ENCODE assay signal across 8 cellular contexts in genomic region chr5:179698935-179699639, GRCh38. TPM values are rescaled to one million over a fixed set of nuclear protein-coding genes. Genes with fewer than 3 reads are reported as not detected.
DNase-seq lines count a peak whose midpoint lies in the region; ATAC-seq and TF ChIP-seq lines count a peak whose summit lies in the region.

Gene CANX, plus strand, starts transcription at chr5:179698967. Its CDS starts 6,715 bp downstream, at chr5:179705682.

- ATAC-seq in HG02798 (IDR thresholded peaks at IDR 0.05; ENCODE audit: poor library complexity, unreplicated experiment), result peak; percentile 9
- ATAC-seq in activated T-cell treated with anti-CD3 and anti-CD28 coated beads, Interleukin-2, amount 50 U/mL, for 72 hours (replicated peaks in 1 of 2), result no peak

- TF ChIP-seq POLR2A in prostate gland (IDR thresholded peaks at IDR 0.05), result peak; percentile 92

- peaks cover 9% of the 10 kb centered on the region for H3K4me1 ChIP-seq in cardiac muscle cell (ENCODE audit: low read depth)
- no peaks in the 10 kb centered on the region for H3K4me1 ChIP-seq in prostate gland (replicated peaks)

- TF ChIP-seq CTCF in GM12865 (IDR thresholded peaks at IDR 0.05; ENCODE audit: insufficient read depth, low read depth, low read length, missing control alignments), result no peak
- TF ChIP-seq CTCF in cardiac muscle cell (IDR thresholded peaks at IDR 0.05; ENCODE audit: low read depth, low read length), result no peak
- no peak for TF ChIP-seq CTCF in prostate gland (IDR thresholded peaks at IDR 0.05)

- DNase-seq in GM12865 (ENCODE audit: low read depth) (no peak), cardiac muscle cell (ENCODE audit: low read depth in 1 of 2, low spot score in 1 of 2) (no peak), prostate gland (ENCODE audit: low spot score) (no peak), DMS153 treated with DMSO at 0.1 percent for 48 hours (lab: John Stamatoyannopoulos, UW; ENCODE audit: unreplicated experiment) (no peak), NCI-H1694 (lab: John Stamatoyannopoulos, UW) (no peak)
- no peak for DNase-seq in activated T-cell treated with anti-CD3 and anti-CD28 coated beads, Interleukin-2, amount 50 U/mL, for 72 hours
- no peak for DNase-seq in effector CD8-positive, alpha-beta T cell (lab: John Stamatoyannopoulos, UW)

- peaks cover 49% of the 10 kb centered on the region for H3K4me1 Mint-ChIP-seq in activated T-cell treated with anti-CD3 and anti-CD28 coated beads, Interleukin-2, amount 50 U/mL, for 72 hours (ENCODE audit: low read depth)

- WGBS in prostate gland, result under 1% methylated on average over 59 of the region's 59 CpGs

- peaks cover 19 to 29% of the 10 kb centered on the region in 2 donors for H3K36me3 Mint-ChIP-seq in activated T-cell treated with anti-CD3 and anti-CD28 coated beads, Interleukin-2, amount 50 U/mL, for 72 hours (ENCODE audit: insufficient read depth in 2 of 2)

- intact Hi-C loops in prostate gland (cut with DNase I), result loop anchor here (2.0 to 5.0 kb wide), 3 partner anchors 20 to 123 kb away; partner anchors contain the start of genes MAML1 and SQSTM1

- H3K4me3 ChIP-seq in GM12865 (ENCODE audit: low read depth, low read length) (peak within 1 kb of the TSS; percentile 77), cardiac muscle cell (peak within 1 kb of the TSS; percentile 91), prostate gland (peak within 1 kb of the TSS; percentile 77 to 98)

- peak within 1 kb of the TSS; percentile 89 to 100 for H3K4me3 Mint-ChIP-seq in activated T-cell treated with anti-CD3 and anti-CD28 coated beads, Interleukin-2, amount 50 U/mL, for 72 hours

- H3K27ac ChIP-seq in cardiac muscle cell (peak within 1 kb of the TSS; percentile 100), prostate gland (peak within 1 kb of the TSS; percentile 91 to 95)

- H3K27me3 ChIP-seq in cardiac muscle cell (no peaks in the 10 kb centered on the region), prostate gland (replicated peaks; ENCODE audit: insufficient read depth) (no peaks in the 10 kb centered on the region)

- H3K9me3 Mint-ChIP-seq in activated T-cell treated with anti-CD3 and anti-CD28 coated beads, Interleukin-2, amount 50 U/mL, for 72 hours, result no peaks in the 10 kb centered on the region

- no peaks in the 10 kb centered on the region for H3K27me3 Mint-ChIP-seq in activated T-cell treated with anti-CD3 and anti-CD28 coated beads, Interleukin-2, amount 50 U/mL, for 72 hours (ENCODE audit: low read depth)

- H3K36me3 ChIP-seq in cardiac muscle cell, result peaks cover 2% of the 10 kb centered on the region
- H3K36me3 ChIP-seq in prostate gland, result no peaks in the 10 kb centered on the region

- no peaks in the 10 kb centered on the region for H3K9me3 ChIP-seq in cardiac muscle cell (ENCODE audit: low read depth)
- no peaks in the 10 kb centered on the region for H3K9me3 ChIP-seq in prostate gland

- H3K27ac Mint-ChIP-seq in activated T-cell treated with anti-CD3 and anti-CD28 coated beads, Interleukin-2, amount 50 U/mL, for 72 hours, result peak within 1 kb of the TSS; percentile 100

RNA-seq across cellular contexts. Expression of gene CANX, which starts in this region (rescaled TPM):
- 100 to 1,000 TPM; 572 to 714 TPM for total RNA-seq in activated T-cell treated with anti-CD3 and anti-CD28 coated beads, Interleukin-2, amount 50 U/mL, for 72 hours
- total RNA-seq in cardiac muscle cell (319 and 464 TPM in 2 replicates), prostate gland (100 to 1,000 TPM; 341 to 468 TPM)
- polyA plus RNA-seq in cardiac muscle cell, result 286 and 358 TPM in 2 replicates
